ENCODE assay signal across 8 cellular contexts in genomic region chr20:62406635-62407176, GRCh38. TPM values are rescaled to one million over a fixed set of nuclear protein-coding genes. Genes with fewer than 3 reads are reported as not detected.
A peak's percentile ranks its signal among the peaks of the same experiment; 100 is the strongest.
DNase-seq lines count a peak whose midpoint lies in the region; ATAC-seq and TF ChIP-seq lines count a peak whose summit lies in the region.

No MANE protein-coding gene starts in this region.

- H3K27me3 ChIP-seq in foreskin keratinocyte, result peaks cover 7% of the 10 kb centered on the region

- H3K9me3 Mint-ChIP-seq in central memory CD8-positive, alpha-beta T cell, result no peaks in the 10 kb centered on the region
- no peaks in the 10 kb centered on the region for H3K9me3 Mint-ChIP-seq in naive thymus-derived CD8-positive, alpha-beta T cell

- TF ChIP-seq CTCF in foreskin keratinocyte (conservative IDR thresholded peaks at IDR 0.05), result no peak

- no peak overlapping the region for H3K27ac ChIP-seq in foreskin keratinocyte

- no peaks in the 10 kb centered on the region for H3K27me3 Mint-ChIP-seq in central memory CD8-positive, alpha-beta T cell
- peaks cover 0 to 4% (median 0%) of the 10 kb centered on the region in 5 donors for H3K27me3 Mint-ChIP-seq in naive thymus-derived CD8-positive, alpha-beta T cell

- H3K4me1 Mint-ChIP-seq in central memory CD8-positive, alpha-beta T cell, result peaks cover 29% of the 10 kb centered on the region
- peaks cover 13 to 38% (median 32%) of the 10 kb centered on the region in 4 donors for H3K4me1 Mint-ChIP-seq in naive thymus-derived CD8-positive, alpha-beta T cell

- ATAC-seq in GM18517 (IDR thresholded peaks at IDR 0.05; ENCODE audit: unreplicated experiment) (peak; percentile 5), HG03521 (IDR thresholded peaks at IDR 0.05; ENCODE audit: unreplicated experiment) (peak; percentile 1), foreskin keratinocyte (no peak)
- no peak for ATAC-seq in central memory CD8-positive, alpha-beta T cell (replicated peaks; ENCODE audit: extremely low read depth, poor library complexity, severe bottlenecking)
- peak in 1 of 2 donors; percentile 1 for ATAC-seq in naive thymus-derived CD8-positive, alpha-beta T cell

- H3K27ac Mint-ChIP-seq in central memory CD8-positive, alpha-beta T cell (ENCODE audit: low read depth), result no peak overlapping the region
- peak overlapping the region in 3 of 10 donors; percentile 64 to 75 (median 75) for H3K27ac Mint-ChIP-seq in naive thymus-derived CD8-positive, alpha-beta T cell

- DNase-seq in central memory CD8-positive, alpha-beta T cell (ENCODE audit: low spot score in 2 of 2), result no peak
- peak in 1 of 10 donors; percentile 28 for DNase-seq in naive thymus-derived CD8-positive, alpha-beta T cell
- no peak for DNase-seq in stimulated activated CD4-positive, alpha-beta T cell treated with anti-CD3 and anti-CD28 coated beads, Interleukin-4, amount 100 ng/mL, for 24 hours
- DNase-seq in foreskin keratinocyte, result no peak
- no peak for DNase-seq in cerebellar nuclear complex (lab: John Stamatoyannopoulos, UW)
- no peak for DNase-seq in activated CD4-positive, alpha-beta T cell treated with anti-CD3 and anti-CD28 coated beads, Interleukin-2, amount 50 U/mL, for 4 hours

- H3K4me1 ChIP-seq in foreskin keratinocyte, result no peaks in the 10 kb centered on the region

- H3K4me3 Mint-ChIP-seq in central memory CD8-positive, alpha-beta T cell, result peak overlapping the region; percentile 77
- H3K4me3 Mint-ChIP-seq in naive thymus-derived CD8-positive, alpha-beta T cell, result peak overlapping the region; percentile 68 to 84 (median 76)

- POLR2A ChIA-PET in naive thymus-derived CD8-positive, alpha-beta T cell (lab: Charles Lee), result no interaction called here

- H3K36me3 Mint-ChIP-seq in central memory CD8-positive, alpha-beta T cell (ENCODE audit: insufficient read depth), result peaks cover 13% of the 10 kb centered on the region
- H3K36me3 Mint-ChIP-seq in naive thymus-derived CD8-positive, alpha-beta T cell, result no peaks in the 10 kb centered on the region

RNA-seq across cellular contexts. Expression of gene CABLES2, which starts 0.4 kb away (rescaled TPM):
- 1 to 10 TPM; 6.3 to 6.4 TPM for total RNA-seq in naive thymus-derived CD8-positive, alpha-beta T cell
- polyA plus RNA-seq in naive thymus-derived CD8-positive, alpha-beta T cell, result 1 to 10 TPM in 2 of 3 donors, under 1 TPM in 1; 0.83 to 1.7 (median 1.1) TPM
- total RNA-seq in foreskin keratinocyte, result 6.2 and 7.1 TPM in 2 replicates
- polyA plus RNA-seq in foreskin keratinocyte, result 5.7 and 5.8 TPM in 2 replicates

RNA-seq across cellular contexts. Expression of gene RPS21, which starts 19.8 kb away (rescaled TPM):
- total RNA-seq in naive thymus-derived CD8-positive, alpha-beta T cell, result 1,000 to 10,000 TPM; 3,205 to 3,496 TPM
- 1,000 to 10,000 TPM; 3,313 to 3,803 (median 3,517) TPM for polyA plus RNA-seq in naive thymus-derived CD8-positive, alpha-beta T cell
- 1,147 and 1,424 TPM in 2 replicates for total RNA-seq in foreskin keratinocyte
- polyA plus RNA-seq in foreskin keratinocyte, result 3,116 and 3,644 TPM in 2 replicates

RNA-seq across cellular contexts. Expression of gene RBBP8NL, which starts 20.6 kb away (rescaled TPM):
- not detected for total RNA-seq in naive thymus-derived CD8-positive, alpha-beta T cell
- not detected for polyA plus RNA-seq in naive thymus-derived CD8-positive, alpha-beta T cell
- not detected in 2 replicates for total RNA-seq in foreskin keratinocyte
- polyA plus RNA-seq in foreskin keratinocyte, result not detected in 2 replicates

RNA-seq across cellular contexts. Expression of gene LAMA5, which starts 39.6 kb away (rescaled TPM):
- total RNA-seq in naive thymus-derived CD8-positive, alpha-beta T cell, result 1 to 10 TPM; 2.5 to 4.0 TPM
- polyA plus RNA-seq in naive thymus-derived CD8-positive, alpha-beta T cell, result under 1 TPM in 1 of 3 donors, not detected in 2; 0.27 TPM
- 72.6 and 87.7 TPM in 2 replicates for total RNA-seq in foreskin keratinocyte
- 62.3 and 75.3 TPM in 2 replicates for polyA plus RNA-seq in foreskin keratinocyte

Comparison
In these comparisons a context has a peak if more than half of its experiments do, and no peak if none do; other contexts are left out.
1. ATAC-seq: peak in GM18517 (single experiment) and HG03521 (single experiment); none in central memory CD8-positive, alpha-beta T cell (single experiment) and foreskin keratinocyte (single experiment).